Comparison of ENCODE assay signal across 24 cellular contexts in the genomic region with DNA sequence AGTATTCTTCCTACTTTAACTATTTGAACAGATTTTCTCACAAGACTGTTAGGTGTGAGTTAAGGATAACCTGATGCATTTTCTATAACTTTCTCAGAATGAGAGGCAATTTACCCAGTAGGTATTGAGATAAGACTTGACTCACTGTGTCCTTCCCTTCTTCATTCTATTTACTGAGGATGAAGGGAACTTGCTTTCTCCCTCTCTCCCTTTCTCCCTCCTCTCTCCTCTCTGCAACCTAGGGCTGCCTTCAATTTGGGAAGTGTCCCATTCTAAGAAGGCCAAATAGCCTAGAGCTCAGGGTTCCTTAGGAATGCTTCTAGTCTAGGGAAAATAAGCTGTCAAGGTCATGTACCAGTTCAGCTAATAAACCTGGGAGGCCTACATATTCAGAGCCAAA. TPM values are rescaled to one million over a fixed set of nuclear protein-coding genes. Genes with fewer than 3 reads are reported as not detected.
DNase-seq lines count a peak whose midpoint lies in the region; FAIRE-seq and TF ChIP-seq lines count a peak whose summit lies in the region.
"Had no signal": no experiment of that assay in that cellular context is flagged by ENCODE, and none has a peak within 500 bp of the region (broad histone marks: within the 10 kb centered on the region; RNA-seq: fewer than 3 reads in every experiment).

No MANE protein-coding gene starts in this region.

- H3K4me3 ChIP-seq in CD8-positive, alpha-beta memory T cell (ENCODE audit: low read length): no peak overlapping the region
- no peak overlapping the region for H3K4me3 ChIP-seq in astrocyte (ENCODE audit: insufficient read depth, low read depth, low read length)
- H3K4me3 ChIP-seq in neuron (ENCODE audit: low read length): peak overlapping the region; percentile 87
- H3K4me3 ChIP-seq: esophagus muscularis mucosa, gastrocnemius medialis, SK-N-MC, tibial artery had no signal

- H4K20me1 ChIP-seq in astrocyte (ENCODE audit: insufficient read depth, low read length): peaks cover 43% of the 10 kb centered on the region

- no peaks in the 10 kb centered on the region for H3K27me3 ChIP-seq in CD8-positive, alpha-beta memory T cell (ENCODE audit: insufficient read depth, low read length, poor library complexity, severe bottlenecking)
- H3K27me3 ChIP-seq in astrocyte (ENCODE audit: insufficient read depth, low read length) (no peaks in the 10 kb centered on the region), neuron (ENCODE audit: insufficient read depth, low read length) (no peaks in the 10 kb centered on the region)
- H3K27me3 ChIP-seq: esophagus muscularis mucosa, gastrocnemius medialis, tibial artery had no signal

- H3K36me3 Mint-ChIP-seq in CD8-positive, alpha-beta memory T cell: peaks cover 0 to 8% (median 2%) of the 10 kb centered on the region in 3 donors
- H3K36me3 Mint-ChIP-seq in HFFc6 (ENCODE audit: low read depth): no peaks in the 10 kb centered on the region
- H3K36me3 Mint-ChIP-seq in astrocyte (ENCODE audit: low read depth, unreplicated experiment): no peaks in the 10 kb centered on the region
- H3K36me3 Mint-ChIP-seq: memory B cell had no signal

- H3K9ac ChIP-seq in astrocyte (ENCODE audit: low read length): no peak overlapping the region
- H3K9ac ChIP-seq: parathyroid adenoma had no signal

- no peak for TF ChIP-seq CTCF in HFFc6 (IDR thresholded peaks at IDR 0.05)
- TF ChIP-seq CTCF in astrocyte (IDR thresholded peaks at IDR 0.05; ENCODE audit: insufficient read depth, low read depth, low read length): no peak

- CTCF ChIA-PET in CD8-positive, alpha-beta memory T cell (lab: Charles Lee): no interaction called here

- H3K27me3 Mint-ChIP-seq in CD8-positive, alpha-beta memory T cell: no peaks in the 10 kb centered on the region
- H3K27me3 Mint-ChIP-seq in HFFc6 (ENCODE audit: insufficient read depth): no peaks in the 10 kb centered on the region
- no peaks in the 10 kb centered on the region for H3K27me3 Mint-ChIP-seq in astrocyte (ENCODE audit: low read depth, unreplicated experiment)
- H3K27me3 Mint-ChIP-seq: memory B cell; naive thymus-derived CD4-positive, alpha-beta T cell had no signal

- H3K27ac ChIP-seq in CD8-positive, alpha-beta memory T cell (ENCODE audit: low read depth, low read length): no peak overlapping the region
- H3K27ac ChIP-seq in astrocyte (ENCODE audit: low read depth, low read length): no peak overlapping the region
- H3K27ac ChIP-seq: esophagus muscularis mucosa, gastrocnemius medialis, parathyroid adenoma, SK-N-MC, tibial artery had no signal

- FAIRE-seq in astrocyte (lab: Jason Lieb, UNC): no peak

- H2AFZ ChIP-seq in astrocyte (ENCODE audit: low read depth, low read length) (no peak overlapping the region), neuron (ENCODE audit: low read depth, low read length) (no peak overlapping the region)
- H2AFZ ChIP-seq: parathyroid adenoma had no signal

- peaks cover 1 to 39% (median 25%) of the 10 kb centered on the region in 3 donors for H3K4me1 Mint-ChIP-seq in CD8-positive, alpha-beta memory T cell
- H3K4me1 Mint-ChIP-seq in HFFc6 (ENCODE audit: low read depth) (peaks cover 25% of the 10 kb centered on the region), astrocyte (ENCODE audit: low read depth, unreplicated experiment) (peaks cover 13% of the 10 kb centered on the region)

- no peaks in the 10 kb centered on the region for H3K9me3 Mint-ChIP-seq in CD8-positive, alpha-beta memory T cell
- H3K9me3 Mint-ChIP-seq in HFFc6: no peaks in the 10 kb centered on the region
- no peaks in the 10 kb centered on the region for H3K9me3 Mint-ChIP-seq in astrocyte (ENCODE audit: unreplicated experiment)
- H3K9me3 Mint-ChIP-seq: activated T-cell treated with anti-CD3 and anti-CD28 coated beads, Interleukin-2, amount 50 U/mL, for 4 hours; memory B cell; naive thymus-derived CD4-positive, alpha-beta T cell had no signal

- peaks cover 56% of the 10 kb centered on the region for H3K4me1 ChIP-seq in CD8-positive, alpha-beta memory T cell (ENCODE audit: insufficient read depth, low read length)
- H3K4me1 ChIP-seq in astrocyte (ENCODE audit: insufficient read depth, low read length): peaks cover 12% of the 10 kb centered on the region
- H3K4me1 ChIP-seq in neuron (ENCODE audit: insufficient read depth, low read length): peaks cover 32% of the 10 kb centered on the region
- H3K4me1 ChIP-seq: parathyroid adenoma had no signal

- no peak for DNase-seq in CD8-positive, alpha-beta memory T cell
- DNase-seq in HFFc6 (no peak), astrocyte (ENCODE audit: low read depth) (no peak), GM03348 (ENCODE audit: low spot score) (no peak), NCI-H1092 treated with DMSO at 0.1 percent for 48 hours (lab: John Stamatoyannopoulos, UW) (no peak), GOT3 (lab: John Stamatoyannopoulos, UW) (no peak)
- DNase-seq in stimulated activated CD4-positive, alpha-beta T cell treated with anti-CD3 and anti-CD28 coated beads, Interleukin-4, amount 100 ng/mL, for 24 hours: no peak
- DNase-seq: activated naive CD4-positive, alpha-beta T cell treated with anti-CD3 and anti-CD28 coated beads, Interleukin-2, amount 50 U/mL, for 16 hours; activated T-cell treated with anti-CD3 and anti-CD28 coated beads, Interleukin-2, amount 50 U/mL, for 4 hours; Calu3; effector CD4-positive, alpha-beta T cell; gastrocnemius medialis; kidney glomerular epithelial cell; naive thymus-derived CD4-positive, alpha-beta T cell; NCI-H1105; NCI-H2081; stimulated activated naive CD4-positive, alpha-beta T cell; T-helper 9 cell; tibial artery had no signal

- POLR2A ChIA-PET in CD8-positive, alpha-beta memory T cell (lab: Charles Lee): no interaction called here

- H3K9me3 ChIP-seq in CD8-positive, alpha-beta memory T cell (ENCODE audit: low read length): no peaks in the 10 kb centered on the region
- no peaks in the 10 kb centered on the region for H3K9me3 ChIP-seq in astrocyte (ENCODE audit: insufficient read depth, low read depth, low read length)
- H3K9me3 ChIP-seq in neuron (ENCODE audit: low read length): no peaks in the 10 kb centered on the region
- H3K9me3 ChIP-seq: esophagus muscularis mucosa, gastrocnemius medialis, tibial artery had no signal

- H3K27ac Mint-ChIP-seq in CD8-positive, alpha-beta memory T cell: no peak overlapping the region
- no peak overlapping the region for H3K27ac Mint-ChIP-seq in HFFc6
- peak overlapping the region; percentile 55 for H3K27ac Mint-ChIP-seq in astrocyte (ENCODE audit: unreplicated experiment)
- H3K27ac Mint-ChIP-seq: memory B cell had no signal

- peaks cover 99% of the 10 kb centered on the region for H3K79me2 ChIP-seq in astrocyte (ENCODE audit: insufficient read depth, low read length)

- no peaks in the 10 kb centered on the region for H3K36me3 ChIP-seq in CD8-positive, alpha-beta memory T cell (ENCODE audit: insufficient read depth, low read length)
- H3K36me3 ChIP-seq in astrocyte (ENCODE audit: insufficient read depth, low read length) (no peaks in the 10 kb centered on the region), neuron (ENCODE audit: insufficient read depth, low read length) (peaks cover 2% of the 10 kb centered on the region)
- H3K36me3 ChIP-seq: esophagus muscularis mucosa, gastrocnemius medialis, tibial artery had no signal

- H3K4me2 ChIP-seq in astrocyte (ENCODE audit: low read length): peak overlapping the region; percentile 8

- peak overlapping the region in 4 of 7 donors; percentile 12 to 72 (median 29) for H3K4me3 Mint-ChIP-seq in CD8-positive, alpha-beta memory T cell
- H3K4me3 Mint-ChIP-seq in HFFc6 (peak overlapping the region; percentile 19; the same call in 1 of the 2 replicates), astrocyte (ENCODE audit: unreplicated experiment) (peak overlapping the region; percentile 63)
- H3K4me3 Mint-ChIP-seq: activated T-cell treated with anti-CD3 and anti-CD28 coated beads, Interleukin-2, amount 50 U/mL, for 4 hours; memory B cell had no signal

RNA-seq across cellular contexts. Expression of gene ECHDC1, which starts 3.2 kb away (rescaled TPM):
- total RNA-seq in CD8-positive, alpha-beta memory T cell: 10 to 100 TPM; 65.0 to 66.3 TPM
- 67.7 TPM for polyA plus RNA-seq in CD8-positive, alpha-beta memory T cell
- total RNA-seq in HFFc6 (2021; fragmentation: NEBNext Ultra II Directional; extraction: Animal tissue kit (Norgen Biotek cat#: 25700)): 10 to 100 TPM; 62.2 to 69.9 (median 65.9) TPM
- 39.3 and 47.2 TPM in 2 replicates for total RNA-seq in astrocyte
